In the genomic region with DNA sequence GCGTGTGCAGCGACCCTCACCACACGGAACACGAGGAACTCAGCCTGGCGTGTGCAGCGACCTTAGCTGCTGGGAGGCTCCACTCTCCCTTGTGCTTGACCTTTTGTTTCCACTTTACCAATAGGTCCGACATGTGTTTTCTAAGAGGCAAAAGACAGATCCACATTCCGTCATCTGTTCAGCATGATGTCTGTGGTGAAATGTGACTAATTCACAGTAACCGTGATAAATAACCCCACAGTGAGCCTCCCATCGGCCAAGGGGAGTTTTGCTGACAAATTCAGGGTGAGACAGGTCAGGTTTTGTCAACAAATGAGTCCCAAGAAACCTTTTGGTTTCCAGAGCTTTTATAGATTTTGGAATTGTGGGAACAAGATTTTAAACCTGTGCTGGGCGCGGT, we compare ENCODE assay signal across 27 cellular contexts. TPM values are rescaled to one million over a fixed set of nuclear protein-coding genes. Genes with fewer than 3 reads are reported as not detected.
DNase-seq lines count a peak whose midpoint lies in the region; FAIRE-seq and TF ChIP-seq lines count a peak whose summit lies in the region.
"Had no signal": no experiment of that assay in that cellular context is flagged by ENCODE, and none has a peak within 500 bp of the region (broad histone marks: within the 10 kb centered on the region; RNA-seq: fewer than 3 reads in every experiment).

No MANE protein-coding gene starts in this region.

- peaks cover 10% of the 10 kb centered on the region for H3K4me1 ChIP-seq in astrocyte (ENCODE audit: insufficient read depth, low read length)
- H3K4me1 ChIP-seq in tibial nerve: peaks cover 0 to 5% (median 0%) of the 10 kb centered on the region in 4 donors
- H3K4me1 ChIP-seq in stomach: no peaks in the 10 kb centered on the region
- H3K4me1 ChIP-seq: left lung, tibial artery had no signal

- H3K4me3 Mint-ChIP-seq in astrocyte (ENCODE audit: unreplicated experiment): no peak overlapping the region
- H3K4me3 Mint-ChIP-seq: activated B cell treated with CpG ODN at 0.5 μM for 24 hours; CD8-positive, alpha-beta T cell; dendritic cell treated with granulocyte-macrophage colony-stimulating factor and Interleukin-4, amounts not matched to agents 40 ng/mL and 50 ng/mL, for 4 days; stimulated activated naive CD8-positive, alpha-beta T cell treated with anti-CD3 and anti-CD28 coated beads, Interleukin-15, Interleukin-2, amounts not matched to agents 100 ng/mL and 50 ng/mL, for 24 hours; T-helper 2 cell treated with Interferon-gamma antibody and Interleukin-4, amounts not matched to agents 5 μg/mL and 100 μg/mL, for 36 hours had no signal

- H3K4me3 ChIP-seq in astrocyte (ENCODE audit: insufficient read depth, low read depth, low read length) (no peak overlapping the region), fibroblast of villous mesenchyme (ENCODE audit: low read depth, low read length) (no peak overlapping the region), skeletal muscle cell (ENCODE audit: low read depth, low read length) (no peak overlapping the region), tibial nerve (no peak overlapping the region), stomach (no peak overlapping the region)
- H3K4me3 ChIP-seq: GM12878, left lung, smooth muscle cell, tibial artery had no signal

- H3K36me3 Mint-ChIP-seq in astrocyte (ENCODE audit: low read depth, unreplicated experiment): no peaks in the 10 kb centered on the region
- H3K36me3 Mint-ChIP-seq: CD8-positive, alpha-beta T cell had no signal

- H3K27ac Mint-ChIP-seq in astrocyte (ENCODE audit: unreplicated experiment): no peak overlapping the region
- H3K27ac Mint-ChIP-seq: activated B cell treated with CpG ODN at 0.5 μM for 24 hours; CD8-positive, alpha-beta T cell; dendritic cell treated with granulocyte-macrophage colony-stimulating factor and Interleukin-4, amounts not matched to agents 40 ng/mL and 50 ng/mL, for 4 days; stimulated activated naive CD8-positive, alpha-beta T cell treated with anti-CD3 and anti-CD28 coated beads, Interleukin-15, Interleukin-2, amounts not matched to agents 100 ng/mL and 50 ng/mL, for 24 hours; T-helper 2 cell treated with Interferon-gamma antibody and Interleukin-4, amounts not matched to agents 5 μg/mL and 100 μg/mL, for 36 hours had no signal

- peaks cover 5% of the 10 kb centered on the region for H3K36me3 ChIP-seq in astrocyte (ENCODE audit: insufficient read depth, low read length)
- peaks cover 0 to 25% (median 0%) of the 10 kb centered on the region in 3 donors for H3K36me3 ChIP-seq in tibial nerve
- peaks cover 0 to 26% (median 14%) of the 10 kb centered on the region in 4 donors for H3K36me3 ChIP-seq in stomach
- H3K36me3 ChIP-seq: left lung had no signal

- H3K27ac ChIP-seq in astrocyte (ENCODE audit: low read depth, low read length) (peak overlapping the region; percentile 72), tibial nerve (no peak overlapping the region), stomach (no peak overlapping the region)
- H3K27ac ChIP-seq: left lung, RWPE1, tibial artery had no signal

- intact Hi-C loops in stomach (cut with DNase I; ENCODE audit: low total_unique reads): no loop called here

- no peaks in the 10 kb centered on the region for H3K9me3 Mint-ChIP-seq in astrocyte (ENCODE audit: unreplicated experiment)
- H3K9me3 Mint-ChIP-seq: activated B cell treated with CpG ODN at 0.5 μM for 24 hours; CD8-positive, alpha-beta T cell; dendritic cell treated with granulocyte-macrophage colony-stimulating factor and Interleukin-4, amounts not matched to agents 40 ng/mL and 50 ng/mL, for 4 days; stimulated activated naive CD8-positive, alpha-beta T cell treated with anti-CD3 and anti-CD28 coated beads, Interleukin-15, Interleukin-2, amounts not matched to agents 100 ng/mL and 50 ng/mL, for 24 hours; T-helper 2 cell treated with Interferon-gamma antibody and Interleukin-4, amounts not matched to agents 5 μg/mL and 100 μg/mL, for 36 hours had no signal

- FAIRE-seq in HTR-8/SVneo (lab: Jason Lieb, UNC) (peak; percentile 46), astrocyte (lab: Jason Lieb, UNC) (no peak)
- FAIRE-seq: bronchial epithelial cell, GM12878 had no signal

- H3K27me3 ChIP-seq in astrocyte (ENCODE audit: insufficient read depth, low read length): no peaks in the 10 kb centered on the region
- H3K27me3 ChIP-seq in tibial nerve: no peaks in the 10 kb centered on the region
- no peaks in the 10 kb centered on the region for H3K27me3 ChIP-seq in stomach
- H3K27me3 ChIP-seq: left lung, tibial artery had no signal

- H3K27me3 Mint-ChIP-seq in astrocyte (ENCODE audit: low read depth, unreplicated experiment): peaks cover 2% of the 10 kb centered on the region
- H3K27me3 Mint-ChIP-seq: activated B cell treated with CpG ODN at 0.5 μM for 24 hours; dendritic cell treated with granulocyte-macrophage colony-stimulating factor and Interleukin-4, amounts not matched to agents 40 ng/mL and 50 ng/mL, for 4 days; stimulated activated naive CD8-positive, alpha-beta T cell treated with anti-CD3 and anti-CD28 coated beads, Interleukin-15, Interleukin-2, amounts not matched to agents 100 ng/mL and 50 ng/mL, for 24 hours had no signal

- no peaks in the 10 kb centered on the region for H3K79me2 ChIP-seq in astrocyte (ENCODE audit: insufficient read depth, low read length)

- WGBS in tibial nerve, 2 donors: 81 to 84% methylated on average over 12 of the region's 12 CpGs
- 88 to 91% (median 91%) methylated on average over 12 of the region's 12 CpGs for WGBS in stomach, 5 donors

- DNase-seq in HTR-8/SVneo (ENCODE audit: insufficient read length, low spot score) (peak; percentile 19), astrocyte (ENCODE audit: low read depth) (peak; percentile 86), fibroblast of villous mesenchyme (ENCODE audit: low read depth) (peak; percentile 58), skeletal muscle cell (ENCODE audit: low read depth) (peak; percentile 54), HK-2 (ENCODE audit: unreplicated experiment) (no peak), tibial nerve (ENCODE audit: low spot score in 2 of 2) (no peak), stomach (no peak), DMS79 (lab: John Stamatoyannopoulos, UW) (no peak)
- DNase-seq: activated B cell treated with CpG ODN at 0.5 μM for 24 hours; activated CD4-positive, alpha-beta T cell treated with anti-CD3 and anti-CD28 coated beads, Interleukin-2, amount 50 U/mL, for 4 hours; activated CD8-positive, alpha-beta memory T cell treated with anti-CD3 and anti-CD28 coated beads, Interleukin-2, amount 50 U/mL, for 48 hours; CD8-positive, alpha-beta T cell; DMS153; left lung; NCI-H1694; NCI-H2171 treated with DMSO at 0.1 percent for 48 hours; NCI-H69; SK-N-SH; stimulated activated CD4-positive, alpha-beta T cell treated with anti-CD3 and anti-CD28 coated beads, Interleukin-4, amount 100 ng/mL, for 1 hour; tibial artery had no signal

- TF ChIP-seq POLR2A in tibial nerve (IDR thresholded peaks at IDR 0.05) (no peak), stomach (IDR thresholded peaks at IDR 0.05) (no peak)

- H3K9me3 ChIP-seq in astrocyte (ENCODE audit: insufficient read depth, low read depth, low read length): no peaks in the 10 kb centered on the region
- H3K9me3 ChIP-seq in tibial nerve: no peaks in the 10 kb centered on the region
- no peaks in the 10 kb centered on the region for H3K9me3 ChIP-seq in stomach
- H3K9me3 ChIP-seq: left lung, SK-N-SH, tibial artery had no signal

- TF ChIP-seq CTCF in astrocyte (IDR thresholded peaks at IDR 0.05; ENCODE audit: insufficient read depth, low read depth, low read length) (no peak), fibroblast of villous mesenchyme (IDR thresholded peaks at IDR 0.05; ENCODE audit: insufficient read depth, low read depth, low read length) (no peak), tibial nerve (IDR thresholded peaks at IDR 0.05) (no peak), stomach (IDR thresholded peaks at IDR 0.05) (no peak)

- H3K9ac ChIP-seq in astrocyte (ENCODE audit: low read length): peak overlapping the region; percentile 42
- H3K9ac ChIP-seq: SK-N-SH had no signal

- no peaks in the 10 kb centered on the region for H4K20me1 ChIP-seq in astrocyte (ENCODE audit: insufficient read depth, low read length)

- no peak for TF ChIP-seq EP300 in tibial nerve (IDR thresholded peaks at IDR 0.05)
- no peak for TF ChIP-seq EP300 in stomach (IDR thresholded peaks at IDR 0.05)

- H2AFZ ChIP-seq in astrocyte (ENCODE audit: low read depth, low read length): peak overlapping the region; percentile 44

- H3K4me2 ChIP-seq in astrocyte (ENCODE audit: low read length): peak overlapping the region; percentile 23
- H3K4me2 ChIP-seq: SK-N-SH, smooth muscle cell had no signal

- no peaks in the 10 kb centered on the region for H3K4me1 Mint-ChIP-seq in astrocyte (ENCODE audit: low read depth, unreplicated experiment)
- H3K4me1 Mint-ChIP-seq: activated B cell treated with CpG ODN at 0.5 μM for 24 hours had no signal

RNA-seq across cellular contexts. Expression of a gene that starts 55.9 kb away (rescaled TPM):
- total RNA-seq in astrocyte (8.3 and 9.3 TPM in 2 replicates), fibroblast of villous mesenchyme (12.9 and 16.0 TPM in 2 replicates), tibial nerve (10 to 100 TPM; 27.6 to 29.3 (median 28.8) TPM), stomach (10 to 100 TPM; 10.7 to 46.9 (median 19.3) TPM)
- polyA plus RNA-seq in stomach: 10 to 100 TPM in 1 of 3 donors, 1 to 10 TPM in 2; 4.2 to 13.2 (median 9.8) TPM

Comparison
In these comparisons a context has a peak if more than half of its experiments do, and no peak if none do; other contexts are left out.
1. DNase-seq: peak in HTR-8/SVneo (single experiment), astrocyte (single experiment), fibroblast of villous mesenchyme (single experiment) and skeletal muscle cell (single experiment); none in HK-2 (single experiment), tibial nerve (0 of 2), stomach (single experiment) and DMS79 (single experiment).